8 cellular contexts compared by ENCODE assay signal in the genomic region with DNA sequence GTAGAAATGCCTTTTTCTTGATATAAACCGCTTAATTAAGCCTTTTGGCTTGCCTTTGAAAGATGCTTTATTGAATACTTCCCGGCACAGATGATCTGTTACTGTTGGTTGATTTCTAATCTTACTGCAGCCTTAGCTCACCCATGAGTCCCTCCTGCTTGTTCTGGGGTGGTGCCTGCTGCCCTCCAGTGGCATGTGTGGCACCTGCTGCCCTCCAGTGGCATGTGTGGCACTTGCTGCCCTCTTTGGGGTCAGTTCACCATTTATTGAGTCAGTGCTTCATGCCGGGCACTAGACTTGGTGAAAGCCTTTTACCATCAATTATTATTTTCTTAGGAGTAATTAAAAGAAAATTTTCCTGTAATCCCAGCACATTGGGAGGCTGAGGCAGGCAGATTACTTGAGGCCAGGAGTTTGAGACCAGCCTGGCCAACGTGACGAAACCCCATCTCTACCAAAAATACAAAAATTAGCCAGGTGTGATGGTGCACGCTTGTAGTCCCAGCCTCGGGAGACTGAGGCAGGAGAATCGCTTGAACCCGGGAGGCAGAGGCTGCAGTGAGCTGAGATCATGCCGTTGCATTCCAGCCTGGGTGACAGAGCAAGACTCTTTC. TPM values are rescaled to one million over a fixed set of nuclear protein-coding genes. Genes with fewer than 3 reads are reported as not detected.
A peak's percentile ranks its signal among the peaks of the same experiment; 100 is the strongest.
DNase-seq lines count a peak whose midpoint lies in the region; ATAC-seq and TF ChIP-seq lines count a peak whose summit lies in the region.

No MANE protein-coding gene starts in this region.

- peak; percentile 81 for TF ChIP-seq CTCF in fibroblast of the aortic adventitia (IDR thresholded peaks at IDR 0.05; ENCODE audit: insufficient read depth, low read length)
- TF ChIP-seq CTCF in omental fat pad (IDR thresholded peaks at IDR 0.05) = peak in 1 of 3 donors; percentile 67
- peak; percentile 83 to 88 for TF ChIP-seq CTCF in suprapubic skin (IDR thresholded peaks at IDR 0.05)

- H3K27ac ChIP-seq in suprapubic skin = peak overlapping the region; percentile 0

- peak; percentile 48 for ATAC-seq in omental fat pad (ENCODE audit: low FRiP score)
- ATAC-seq in GM21528 (IDR thresholded peaks at IDR 0.05; ENCODE audit: low FRiP score, unreplicated experiment) = no peak

- peaks cover 6% of the 10 kb centered on the region for H3K36me3 ChIP-seq in suprapubic skin

- DNase-seq in COLO829 (ENCODE audit: low spot score) = peak; percentile 56
- DNase-seq in HT1080 (ENCODE audit: low read depth) = peak; percentile 77
- DNase-seq in RKO (ENCODE audit: low spot score) = peak; percentile 80
- peak; percentile 61 for DNase-seq in activated T-helper 1 cell treated with anti-CD3 and anti-CD28 coated beads, Interleukin-12 subunit alpha, Interleukin-12 subunit beta, Interleukin-2, Interleukin-4 antibody, amounts not matched to agents 30 ng/mL and 10 ng/mL and 1 ng/mL, durations not matched to agents 14 hours and 24 hours and 36 hours (ENCODE audit: low spot score)
- peak; percentile 76 for DNase-seq in fibroblast of the aortic adventitia (ENCODE audit: low read depth)
- no peak for DNase-seq in omental fat pad (ENCODE audit: low spot score)
- DNase-seq in suprapubic skin (ENCODE audit: low spot score in 2 of 2) = no peak

- 46% methylated on average over 10 of the region's 10 CpGs for WGBS in suprapubic skin

- H3K4me3 Mint-ChIP-seq in activated T-helper 1 cell treated with anti-CD3 and anti-CD28 coated beads, Interleukin-12 subunit alpha, Interleukin-12 subunit beta, Interleukin-2, Interleukin-4 antibody, amounts not matched to agents 30 ng/mL and 10 ng/mL and 1 ng/mL, durations not matched to agents 14 hours and 24 hours and 36 hours = no peak overlapping the region

- no peaks in the 10 kb centered on the region for H3K9me3 ChIP-seq in suprapubic skin

- peaks cover 10% of the 10 kb centered on the region for H3K4me1 Mint-ChIP-seq in activated T-helper 1 cell treated with anti-CD3 and anti-CD28 coated beads, Interleukin-12 subunit alpha, Interleukin-12 subunit beta, Interleukin-2, Interleukin-4 antibody, amounts not matched to agents 30 ng/mL and 10 ng/mL and 1 ng/mL, durations not matched to agents 14 hours and 24 hours and 36 hours (ENCODE audit: low read depth)

- no peak overlapping the region for H3K27ac Mint-ChIP-seq in activated T-helper 1 cell treated with anti-CD3 and anti-CD28 coated beads, Interleukin-12 subunit alpha, Interleukin-12 subunit beta, Interleukin-2, Interleukin-4 antibody, amounts not matched to agents 30 ng/mL and 10 ng/mL and 1 ng/mL, durations not matched to agents 14 hours and 24 hours and 36 hours

- intact Hi-C loops in activated T-helper 1 cell treated with anti-CD3 and anti-CD28 coated beads, Interleukin-12 subunit alpha, Interleukin-12 subunit beta, Interleukin-2, Interleukin-4 antibody, amounts not matched to agents 30 ng/mL and 10 ng/mL and 1 ng/mL, durations not matched to agents 14 hours and 24 hours and 36 hours (cut with micrococcal nuclease) = loop anchor here (1.0 to 2.0 kb wide), 3 partner anchors 29 to 179 kb away; no protein-coding TSS in a partner anchor

- H3K27me3 Mint-ChIP-seq in activated T-helper 1 cell treated with anti-CD3 and anti-CD28 coated beads, Interleukin-12 subunit alpha, Interleukin-12 subunit beta, Interleukin-2, Interleukin-4 antibody, amounts not matched to agents 30 ng/mL and 10 ng/mL and 1 ng/mL, durations not matched to agents 14 hours and 24 hours and 36 hours (ENCODE audit: insufficient read depth) = no peaks in the 10 kb centered on the region

- no peak for TF ChIP-seq EP300 in suprapubic skin (IDR thresholded peaks at IDR 0.05)

- no peak overlapping the region for H3K4me3 ChIP-seq in fibroblast of the aortic adventitia (ENCODE audit: low read depth, low read length)
- no peak overlapping the region for H3K4me3 ChIP-seq in suprapubic skin

- TF ChIP-seq POLR2A in suprapubic skin (IDR thresholded peaks at IDR 0.05) = no peak

- H3K27me3 ChIP-seq in suprapubic skin = no peaks in the 10 kb centered on the region

- H3K36me3 Mint-ChIP-seq in activated T-helper 1 cell treated with anti-CD3 and anti-CD28 coated beads, Interleukin-12 subunit alpha, Interleukin-12 subunit beta, Interleukin-2, Interleukin-4 antibody, amounts not matched to agents 30 ng/mL and 10 ng/mL and 1 ng/mL, durations not matched to agents 14 hours and 24 hours and 36 hours (ENCODE audit: low read depth) = peaks cover 2% of the 10 kb centered on the region

- H3K9me3 Mint-ChIP-seq in activated T-helper 1 cell treated with anti-CD3 and anti-CD28 coated beads, Interleukin-12 subunit alpha, Interleukin-12 subunit beta, Interleukin-2, Interleukin-4 antibody, amounts not matched to agents 30 ng/mL and 10 ng/mL and 1 ng/mL, durations not matched to agents 14 hours and 24 hours and 36 hours = no peaks in the 10 kb centered on the region

- H3K4me1 ChIP-seq in suprapubic skin = peaks cover 48% of the 10 kb centered on the region

RNA-seq across cellular contexts. Expression of gene ADARB1, which starts 54.3 kb away (rescaled TPM):
- 20.6 and 22.4 TPM in 2 replicates for total RNA-seq in HT1080 (2014; rRNA removed; shearing (Covaris generic))
- polyA plus RNA-seq in HT1080 (2015; cell fraction: cytosol; rRNA removed) = 17.7 and 21.2 TPM in 2 replicates
- polyA plus RNA-seq in HT1080 (2015; cell fraction: nucleus; rRNA removed) = 27.7 and 28.2 TPM in 2 replicates
- 24.8 and 25.9 TPM in 2 replicates for total RNA-seq in activated T-helper 1 cell treated with anti-CD3 and anti-CD28 coated beads, Interleukin-12 subunit alpha, Interleukin-12 subunit beta, Interleukin-2, Interleukin-4 antibody, amounts not matched to agents 30 ng/mL and 10 ng/mL and 1 ng/mL, durations not matched to agents 14 hours and 24 hours and 36 hours
- total RNA-seq in fibroblast of the aortic adventitia (ENCODE audit: low replicate concordance) (2.1 and 7.0 TPM in 2 replicates), omental fat pad (10 to 100 TPM; 17.3 to 38.3 (median 23.3) TPM), suprapubic skin (10 to 100 TPM; 13.2 to 23.6 (median 20.3) TPM)

Comparison
In these comparisons a context has a peak if more than half of its experiments do, and no peak if none do; other contexts are left out.
1. DNase-seq: peak in COLO829 (single experiment), HT1080 (single experiment), RKO (single experiment), activated T-helper 1 cell treated with anti-CD3 and anti-CD28 coated beads, Interleukin-12 subunit alpha, Interleukin-12 subunit beta, Interleukin-2, Interleukin-4 antibody, amounts not matched to agents 30 ng/mL and 10 ng/mL and 1 ng/mL, durations not matched to agents 14 hours and 24 hours and 36 hours (single experiment) and fibroblast of the aortic adventitia (single experiment); none in omental fat pad (single experiment) and suprapubic skin (0 of 2).